9 cellular contexts compared by ENCODE assay signal in the genomic region with DNA sequence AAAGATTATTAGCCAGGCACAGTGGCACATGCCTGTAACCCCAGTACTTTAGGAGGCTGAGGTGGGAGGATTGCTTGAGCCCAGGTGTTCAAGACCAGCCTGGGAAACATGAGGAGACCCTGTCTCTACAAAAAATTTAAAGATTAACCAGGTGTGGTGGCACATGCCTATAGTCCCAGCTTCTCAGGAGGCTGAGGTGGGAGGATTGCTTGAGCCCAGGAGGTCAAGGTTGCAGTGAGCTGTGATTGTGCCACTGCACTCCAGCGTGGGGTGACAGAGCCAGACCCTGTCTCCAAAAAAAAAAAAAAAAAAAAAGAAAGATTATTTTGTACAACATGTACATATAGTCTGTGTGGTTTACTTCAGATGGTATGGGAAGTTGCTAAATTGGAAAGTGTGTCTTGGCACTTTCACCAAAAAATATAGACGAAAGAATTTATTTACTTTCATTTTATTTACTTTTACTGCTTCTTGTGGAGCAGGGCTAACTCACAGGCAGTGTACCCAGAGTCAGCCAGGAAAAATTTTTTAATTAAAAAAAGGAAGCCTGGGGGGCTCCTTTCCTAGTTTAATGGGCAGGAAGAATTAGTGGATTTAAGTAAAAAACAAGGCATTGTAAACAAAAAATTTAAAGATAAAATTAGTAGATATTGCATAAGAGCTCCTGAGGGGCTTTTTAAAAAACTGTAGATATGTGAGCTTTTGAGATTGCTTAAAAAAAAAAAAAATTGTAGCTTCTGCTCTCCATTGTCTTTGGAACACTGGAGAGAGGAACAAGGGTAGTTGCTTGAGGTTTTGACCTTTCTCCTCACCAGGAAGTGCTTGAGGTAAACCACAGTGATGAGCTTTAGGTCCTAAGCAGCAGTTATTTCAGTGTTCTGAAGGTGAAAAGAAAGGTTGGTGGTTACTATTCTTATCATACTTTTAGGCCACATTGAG. TPM values are rescaled to one million over a fixed set of nuclear protein-coding genes. Genes with fewer than 3 reads are reported as not detected.
DNase-seq lines count a peak whose midpoint lies in the region; ATAC-seq and TF ChIP-seq lines count a peak whose summit lies in the region.
"Had no signal": no experiment of that assay in that cellular context is flagged by ENCODE, and none has a peak within 500 bp of the region (broad histone marks: within the 10 kb centered on the region; RNA-seq: fewer than 3 reads in every experiment).

No MANE protein-coding gene starts in this region.

- no peaks in the 10 kb centered on the region for H3K9me3 Mint-ChIP-seq in natural killer cell treated with Interleukin-12 subunit alpha and Interleukin-12 subunit beta and Interleukin-15 and Interleukin-18, amount 100 ng/mL, for 72 hours
- H3K9me3 Mint-ChIP-seq in HFFc6: no peaks in the 10 kb centered on the region

- H3K4me1 ChIP-seq in uterus: no peaks in the 10 kb centered on the region

- no peak overlapping the region for H3K27ac ChIP-seq in uterus
- H3K27ac ChIP-seq: 22Rv1 had no signal

- intact Hi-C loops in uterus (cut with DNase I; ENCODE audit: low total_unique reads): no loop called here

- H3K27me3 Mint-ChIP-seq in natural killer cell treated with Interleukin-12 subunit alpha and Interleukin-12 subunit beta and Interleukin-15 and Interleukin-18, amount 100 ng/mL, for 72 hours: no peaks in the 10 kb centered on the region
- H3K27me3 Mint-ChIP-seq in HFFc6 (ENCODE audit: insufficient read depth): no peaks in the 10 kb centered on the region

- H3K4me1 Mint-ChIP-seq in natural killer cell treated with Interleukin-12 subunit alpha and Interleukin-12 subunit beta and Interleukin-15 and Interleukin-18, amount 100 ng/mL, for 72 hours (ENCODE audit: low read depth in 2 of 2): peaks cover 16 to 33% of the 10 kb centered on the region in 2 donors
- peaks cover 10% of the 10 kb centered on the region for H3K4me1 Mint-ChIP-seq in HFFc6 (ENCODE audit: low read depth)

- TF ChIP-seq POLR2A in uterus (IDR thresholded peaks at IDR 0.05): no peak

- H3K27ac Mint-ChIP-seq in natural killer cell treated with Interleukin-12 subunit alpha and Interleukin-12 subunit beta and Interleukin-15 and Interleukin-18, amount 100 ng/mL, for 72 hours: peak overlapping the region; percentile 42 to 80
- no peak overlapping the region for H3K27ac Mint-ChIP-seq in HFFc6

- H3K27me3 ChIP-seq in uterus: no peaks in the 10 kb centered on the region

- H3K4me3 ChIP-seq in uterus: no peak overlapping the region

- TF ChIP-seq CTCF in HFFc6 (IDR thresholded peaks at IDR 0.05) (no peak), uterus (IDR thresholded peaks at IDR 0.05) (no peak)

- no peaks in the 10 kb centered on the region for H3K9me3 ChIP-seq in uterus

- DNase-seq in DMS53 (lab: John Stamatoyannopoulos, UW) (peak; percentile 16), DMS53 treated with DMSO at 0.1 percent for 48 hours (lab: John Stamatoyannopoulos, UW; ENCODE audit: unreplicated experiment) (no peak), RPMI7951 (ENCODE audit: low read depth) (peak; percentile 31), HFFc6 (no peak), uterus (no peak)
- DNase-seq in natural killer cell treated with Interleukin-12 subunit alpha and Interleukin-12 subunit beta and Interleukin-15 and Interleukin-18, amount 100 ng/mL, for 72 hours (ENCODE audit: low spot score): no peak
- DNase-seq in activated CD4-positive, alpha-beta T cell treated with anti-CD3 and anti-CD28 coated beads, Interleukin-2, amount 50 U/mL, for 1 hour: no peak

- no peaks in the 10 kb centered on the region for H3K36me3 ChIP-seq in uterus

- peak; percentile 90 for ATAC-seq in HG02798 (IDR thresholded peaks at IDR 0.05; ENCODE audit: poor library complexity, unreplicated experiment)
- peak; percentile 73 to 84 for ATAC-seq in natural killer cell treated with Interleukin-12 subunit alpha and Interleukin-12 subunit beta and Interleukin-15 and Interleukin-18, amount 100 ng/mL, for 72 hours

- peak overlapping the region; percentile 58 for H3K4me3 Mint-ChIP-seq in natural killer cell treated with Interleukin-12 subunit alpha and Interleukin-12 subunit beta and Interleukin-15 and Interleukin-18, amount 100 ng/mL, for 72 hours
- H3K4me3 Mint-ChIP-seq in HFFc6: no peak overlapping the region

- peaks cover 5% of the 10 kb centered on the region for H3K36me3 Mint-ChIP-seq in natural killer cell treated with Interleukin-12 subunit alpha and Interleukin-12 subunit beta and Interleukin-15 and Interleukin-18, amount 100 ng/mL, for 72 hours
- H3K36me3 Mint-ChIP-seq in HFFc6 (ENCODE audit: low read depth): peaks cover 9% of the 10 kb centered on the region

RNA-seq across cellular contexts. Expression of a gene that starts 44.6 kb away (rescaled TPM):
- 160 and 164 TPM in 2 replicates for total RNA-seq in RPMI7951 (2014; rRNA removed; shearing (Covaris generic))
- total RNA-seq in natural killer cell treated with Interleukin-12 subunit alpha and Interleukin-12 subunit beta and Interleukin-15 and Interleukin-18, amount 100 ng/mL, for 72 hours: 100 to 1,000 TPM; 160 to 187 TPM
- total RNA-seq in HFFc6 (2021; fragmentation: NEBNext Ultra II Directional; extraction: Animal tissue kit (Norgen Biotek cat#: 25700)): 100 to 1,000 TPM; 213 to 248 (median 223) TPM
- 100 to 1,000 TPM in 1 of 4 donors, 10 to 100 TPM in 3; 57.6 to 119 (median 76.5) TPM for total RNA-seq in uterus

RNA-seq across cellular contexts. Expression of a gene that starts 54.5 kb away (rescaled TPM):
- 13.1 and 14.1 TPM in 2 replicates for total RNA-seq in RPMI7951 (2014; rRNA removed; shearing (Covaris generic))
- total RNA-seq in natural killer cell treated with Interleukin-12 subunit alpha and Interleukin-12 subunit beta and Interleukin-15 and Interleukin-18, amount 100 ng/mL, for 72 hours: 10 to 100 TPM; 20.9 to 23.5 TPM
- 10 to 100 TPM; 26.5 to 31.5 (median 29.9) TPM for total RNA-seq in HFFc6 (2021; fragmentation: NEBNext Ultra II Directional; extraction: Animal tissue kit (Norgen Biotek cat#: 25700))
- 10 to 100 TPM; 25.4 to 51.4 (median 49.2) TPM for total RNA-seq in uterus

Comparison
In these comparisons a context has a peak if more than half of its experiments do, and no peak if none do; other contexts are left out.
1. DNase-seq: peak in DMS53 (single experiment) and RPMI7951 (single experiment); none in DMS53 treated with DMSO at 0.1 percent for 48 hours (single experiment), natural killer cell treated with Interleukin-12 subunit alpha and Interleukin-12 subunit beta and Interleukin-15 and Interleukin-18, amount 100 ng/mL, for 72 hours (single experiment), HFFc6 (single experiment), uterus (0 of 2) and activated CD4-positive, alpha-beta T cell treated with anti-CD3 and anti-CD28 coated beads, Interleukin-2, amount 50 U/mL, for 1 hour (single experiment).